Comparison of ENCODE assay signal across 1 cellular context in genomic region chrX:41958861-41959260, GRCh38.
TF ChIP-seq lines count a peak whose summit lies in the region.

No MANE protein-coding gene starts in this region.

TF ChIP-seq in GM12878, 131 proteins besides CTCF, POLR2A, EP300 and RAD21:
- TF ChIP-seq PKNOX1 (IDR thresholded peaks at IDR 0.05) (no peak), ATF7 (IDR thresholded peaks at IDR 0.05; ENCODE audit: low read depth) (peak; percentile 35; the same call in 1 of the 2 replicates)
